ENCODE assay signal across 23 cellular contexts in the genomic region with DNA sequence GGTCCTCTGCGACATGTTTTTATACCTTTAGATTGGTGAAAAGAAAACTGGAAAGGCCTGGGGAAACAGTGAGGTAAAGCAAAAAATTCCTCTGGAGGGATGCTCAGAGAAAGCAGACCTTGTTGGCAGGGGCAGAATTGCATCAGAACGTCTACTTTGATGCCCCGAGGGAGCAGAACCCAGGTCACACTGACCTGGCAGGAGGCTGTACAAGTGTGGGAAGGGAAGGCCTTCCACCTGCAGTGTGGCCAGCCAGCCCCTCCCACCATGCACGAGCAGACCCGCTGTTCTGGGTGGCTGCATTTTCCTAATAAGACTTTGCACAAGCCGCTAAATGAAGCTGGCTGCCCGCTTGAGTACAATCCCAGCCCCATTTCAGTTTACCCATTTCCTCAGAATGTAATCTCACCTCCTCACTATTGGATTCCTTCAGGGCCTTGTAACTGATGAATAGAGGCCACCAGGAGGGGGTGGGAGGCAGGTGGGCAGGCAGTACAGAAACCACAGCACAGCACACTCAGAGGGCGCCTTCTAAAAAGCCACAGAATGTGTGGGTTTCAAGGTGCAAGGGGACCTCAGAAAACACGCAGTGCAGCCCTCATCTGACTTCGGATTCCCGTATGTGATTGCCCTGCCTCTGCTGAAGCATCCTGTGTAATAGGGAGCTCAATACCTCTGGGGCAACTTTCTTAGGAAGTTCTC.
"Had no signal": no experiment of that assay in that cellular context is flagged by ENCODE, and none has a peak within 500 bp of the region (broad histone marks: within the 10 kb centered on the region; RNA-seq: fewer than 3 reads in every experiment).

No MANE protein-coding gene starts in this region.

- H3K36me3 ChIP-seq: esophagus squamous epithelium, gastroesophageal sphincter, left lung, lower lobe of right lung, prostate gland, right lobe of liver, tibial nerve, upper lobe of right lung, vagina had no signal

- H3K4me3 ChIP-seq: esophagus squamous epithelium, gastroesophageal sphincter, left lung, lower lobe of right lung, prostate gland, right lobe of liver, testis, tibial nerve, upper lobe of right lung, vagina had no signal

- H3K4me1 Mint-ChIP-seq: memory B cell; mesothelial cell of epicardium; natural killer cell; stimulated activated naive B cell treated with anti-CD40 and anti-IgM and Interleukin-4, amounts not matched to agents 10 μg/mL and 1 μg/mL and 100 μg/mL, for 72 hours; stimulated activated naive CD8-positive, alpha-beta T cell treated with anti-CD3 and anti-CD28 coated beads, Interleukin-15, amount 100 ng/mL, for 72 hours had no signal

- H3K27ac ChIP-seq: esophagus squamous epithelium, gastroesophageal sphincter, left lung, lower lobe of right lung, parathyroid adenoma, prostate gland, right lobe of liver, testis, tibial nerve, upper lobe of right lung, vagina had no signal

- H3K9me3 Mint-ChIP-seq: mesothelial cell of epicardium had no signal

- H3K27ac Mint-ChIP-seq: memory B cell; mesothelial cell of epicardium; natural killer cell; stimulated activated naive B cell treated with anti-CD40 and anti-IgM and Interleukin-4, amounts not matched to agents 10 μg/mL and 1 μg/mL and 100 μg/mL, for 72 hours; stimulated activated naive CD8-positive, alpha-beta T cell treated with anti-CD3 and anti-CD28 coated beads, Interleukin-15, amount 100 ng/mL, for 72 hours had no signal

- H3K36me3 Mint-ChIP-seq: memory B cell; mesothelial cell of epicardium; natural killer cell; stimulated activated naive B cell treated with anti-CD40 and anti-IgM and Interleukin-4, amounts not matched to agents 10 μg/mL and 1 μg/mL and 100 μg/mL, for 72 hours had no signal

- ATAC-seq: gastroesophageal sphincter; left lung; lower lobe of right lung; natural killer cell; right lobe of liver; stimulated activated naive B cell treated with anti-CD40 and anti-IgM and Interleukin-4, amounts not matched to agents 10 μg/mL and 1 μg/mL and 100 μg/mL, for 72 hours; stimulated activated naive CD8-positive, alpha-beta T cell treated with anti-CD3 and anti-CD28 coated beads, Interleukin-15, amount 100 ng/mL, for 72 hours; upper lobe of right lung had no signal

- H3K27me3 ChIP-seq: right lobe of liver, testis, tibial nerve, upper lobe of right lung, vagina had no signal

- DNase-seq: dermis blood vessel endothelial cell; esophagus squamous epithelium; foreskin fibroblast; glutamatergic neuron; islet precursor cell; left lung; lower lobe of right lung; natural killer cell; right lobe of liver; stimulated activated CD4-positive, alpha-beta T cell treated with anti-CD3 and anti-CD28 coated beads, Interleukin-15, amount 100 ng/mL, for 24 hours; stimulated activated CD4-positive, alpha-beta T cell treated with anti-CD3 and anti-CD28 coated beads, Interleukin-1b, Interleukin-23, amount 100 ng/mL, for 48 hours; stimulated activated CD4-positive, alpha-beta T cell treated with anti-CD3 and anti-CD28 coated beads, Interleukin-4, amount 100 ng/mL, for 4 hours; stimulated activated naive B cell treated with anti-CD40 and anti-IgM and Interleukin-4, amounts not matched to agents 10 μg/mL and 1 μg/mL and 100 μg/mL, for 72 hours; stimulated activated naive CD8-positive, alpha-beta T cell treated with anti-CD3 and anti-CD28 coated beads, Interleukin-15, amount 100 ng/mL, for 72 hours; testis; upper lobe of right lung had no signal

- H3K4me3 Mint-ChIP-seq: memory B cell; mesothelial cell of epicardium; natural killer cell; stimulated activated naive B cell treated with anti-CD40 and anti-IgM and Interleukin-4, amounts not matched to agents 10 μg/mL and 1 μg/mL and 100 μg/mL, for 72 hours; stimulated activated naive CD8-positive, alpha-beta T cell treated with anti-CD3 and anti-CD28 coated beads, Interleukin-15, amount 100 ng/mL, for 72 hours had no signal

- H3K79me2 ChIP-seq: parathyroid adenoma had no signal

- H3K4me1 ChIP-seq: esophagus squamous epithelium, gastroesophageal sphincter, left lung, lower lobe of right lung, parathyroid adenoma, prostate gland, right lobe of liver, testis, tibial nerve, upper lobe of right lung, vagina had no signal

- H2AFZ ChIP-seq: parathyroid adenoma had no signal
